ENCODE assay signal across 10 cellular contexts in the genomic region with DNA sequence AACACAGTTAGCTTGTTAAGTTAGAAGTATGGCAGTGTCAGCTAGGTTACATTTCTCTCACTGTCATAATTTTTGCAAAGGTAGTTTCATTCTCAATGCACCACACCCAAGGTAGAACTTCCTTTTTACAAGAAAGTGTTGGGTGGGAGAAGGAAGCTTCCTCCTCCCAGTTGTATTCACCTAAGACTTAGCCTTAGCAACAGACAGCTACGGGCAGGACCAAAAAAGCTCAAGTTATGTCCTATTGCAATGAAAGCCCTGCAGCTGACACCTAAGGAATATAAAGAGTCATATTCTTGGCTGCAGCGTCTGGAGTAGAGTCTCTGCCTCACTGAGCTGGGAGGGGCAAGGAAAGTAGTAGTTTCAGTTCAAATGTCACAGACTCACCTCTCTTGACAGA. TPM values are rescaled to one million over a fixed set of nuclear protein-coding genes. Genes with fewer than 3 reads are reported as not detected.
DNase-seq lines count a peak whose midpoint lies in the region; ATAC-seq, FAIRE-seq and TF ChIP-seq lines count a peak whose summit lies in the region.
"Had no signal": no experiment of that assay in that cellular context is flagged by ENCODE, and none has a peak within 500 bp of the region (broad histone marks: within the 10 kb centered on the region; RNA-seq: fewer than 3 reads in every experiment).

No MANE protein-coding gene starts in this region.

- ATAC-seq in HG03045 (IDR thresholded peaks at IDR 0.05; ENCODE audit: unreplicated experiment), result peak; percentile 74

- peak; percentile 83 for FAIRE-seq in GM19239 (lab: Jason Lieb, UNC)
- no peak for FAIRE-seq in D721Med (lab: Jason Lieb, UNC)

- peaks cover 47% of the 10 kb centered on the region for H3K4me1 Mint-ChIP-seq in activated T-helper 2 cell treated with anti-CD3 and anti-CD28 coated beads, Interferon-gamma antibody, Interleukin-2, Interleukin-4, amounts not matched to agents 10 μg/mL and 5 μg/mL and 100 μg/mL, durations not matched to agents 14 hours and 24 hours and 36 hours (ENCODE audit: low read depth)

- H3K27ac Mint-ChIP-seq in activated T-helper 2 cell treated with anti-CD3 and anti-CD28 coated beads, Interferon-gamma antibody, Interleukin-2, Interleukin-4, amounts not matched to agents 10 μg/mL and 5 μg/mL and 100 μg/mL, durations not matched to agents 14 hours and 24 hours and 36 hours, result peak overlapping the region; percentile 89

- no peak overlapping the region for H3K9ac ChIP-seq in BLaER1 treated with 17β-estradiol and CSF1 and Interleukin-3, amounts not matched to agents 10 nM and 100 nM
- no peak overlapping the region for H3K9ac ChIP-seq in neuronal stem cell (ENCODE audit: low read depth, low read length, poor library complexity)

- H3K4me1 ChIP-seq in BLaER1 treated with 17β-estradiol and CSF1 and Interleukin-3, amounts not matched to agents 10 nM and 100 nM, result peaks cover 24 to 32% (median 26%) of the 10 kb centered on the region in 10 experiments
- H3K4me1 ChIP-seq in neuronal stem cell (ENCODE audit: control insufficient read depth in 2 of 2, insufficient read depth in 1 of 2, low read depth in 1 of 2, low read length in 2 of 2), result peaks cover 0 to 3% of the 10 kb centered on the region in 2 donors

- H3K4me3 Mint-ChIP-seq in activated T-helper 2 cell treated with anti-CD3 and anti-CD28 coated beads, Interferon-gamma antibody, Interleukin-2, Interleukin-4, amounts not matched to agents 10 μg/mL and 5 μg/mL and 100 μg/mL, durations not matched to agents 14 hours and 24 hours and 36 hours (ENCODE audit: low read depth), result peak overlapping the region; percentile 42

- no peak overlapping the region for H3K18ac ChIP-seq in neuronal stem cell (ENCODE audit: low read length)

- no peak overlapping the region for H2BK15ac ChIP-seq in neuronal stem cell (ENCODE audit: low read length)

- no peaks in the 10 kb centered on the region for H3K27me3 ChIP-seq in BLaER1 treated with 17β-estradiol and CSF1 and Interleukin-3, amounts not matched to agents 10 nM and 100 nM
- peaks cover 0 to 7% (median 0%) of the 10 kb centered on the region in 3 experiments for H3K27me3 ChIP-seq in neuronal stem cell (ENCODE audit: control insufficient read depth in 3 of 3, insufficient read depth in 3 of 3, low read depth in 1 of 3, low read length in 3 of 3)
- H3K27me3 ChIP-seq: neutrophil had no signal

- peaks cover 0 to 8% (median 3%) of the 10 kb centered on the region in 11 experiments; a peak in 6 of 22 replicates for H3K9me3 ChIP-seq in BLaER1 treated with 17β-estradiol and CSF1 and Interleukin-3, amounts not matched to agents 10 nM and 100 nM (replicated peaks in 1 of 11)
- no peaks in the 10 kb centered on the region for H3K9me3 ChIP-seq in neuronal stem cell (replicated peaks in 1 of 2; ENCODE audit: control insufficient read depth in 2 of 2, insufficient read depth in 1 of 2, low read depth in 1 of 2, low read length in 2 of 2)
- H3K9me3 ChIP-seq: neutrophil had no signal

- no CpG with 5 or more reads among the region's 2 CpGs for WGBS in neuronal stem cell (ENCODE audit: extremely low coverage in 2 of 2, insufficient read length in 2 of 2, insufficient replicate concordance in 1 of 2), 2 donors

- H2BK5ac ChIP-seq in neuronal stem cell (ENCODE audit: low read length), result no peak overlapping the region

- no peaks in the 10 kb centered on the region for H3K36me3 ChIP-seq in BLaER1 treated with 17β-estradiol and CSF1 and Interleukin-3, amounts not matched to agents 10 nM and 100 nM
- H3K36me3 ChIP-seq in neuronal stem cell (replicated peaks in 1 of 2; ENCODE audit: control insufficient read depth in 2 of 2, insufficient read depth in 2 of 2, low read length in 2 of 2), result no peaks in the 10 kb centered on the region
- H3K36me3 ChIP-seq: neutrophil had no signal

- H3K27ac ChIP-seq in BLaER1 treated with 17β-estradiol and CSF1 and Interleukin-3, amounts not matched to agents 10 nM and 100 nM, result peak overlapping the region in 4 of 11 experiments; percentile 57 to 70 (median 62); a peak in 7 of 22 replicates
- H3K27ac ChIP-seq in neuronal stem cell (replicated peaks; ENCODE audit: low read length), result no peak overlapping the region
- H3K27ac ChIP-seq: neutrophil had no signal

- no peak for DNase-seq in GM19239 (ENCODE audit: insufficient read length, low spot score)
- no peak for DNase-seq in activated T-helper 2 cell treated with anti-CD3 and anti-CD28 coated beads, Interferon-gamma antibody, Interleukin-2, Interleukin-4, amounts not matched to agents 10 μg/mL and 5 μg/mL and 100 μg/mL, durations not matched to agents 14 hours and 24 hours and 36 hours (ENCODE audit: low spot score)
- no peak for DNase-seq in D721Med (ENCODE audit: insufficient read length, low spot score)
- DNase-seq in activated effector memory CD4-positive, alpha-beta T cell treated with Interleukin-2 at 50 U/mL for 16 hours, result no peak
- no peak for DNase-seq in neuronal stem cell (ENCODE audit: low spot score)
- no peak for DNase-seq in cortex of kidney (lab: John Stamatoyannopoulos, UW)
- DNase-seq: NCI-H774 had no signal

- H3K4me3 ChIP-seq in BLaER1 treated with 17β-estradiol and CSF1 and Interleukin-3, amounts not matched to agents 10 nM and 100 nM, result no peak overlapping the region
- no peak overlapping the region for H3K4me3 ChIP-seq in neuronal stem cell (ENCODE audit: low read length in 2 of 2)

- peak overlapping the region; percentile 49 to 79 (median 67); a peak in 19 of 22 replicates for H3K4me2 ChIP-seq in BLaER1 treated with 17β-estradiol and CSF1 and Interleukin-3, amounts not matched to agents 10 nM and 100 nM
- no peak overlapping the region for H3K4me2 ChIP-seq in neuronal stem cell (ENCODE audit: insufficient read depth, low read length, poor library complexity, severe bottlenecking)

- peaks cover 12% of the 10 kb centered on the region for H3K9me3 Mint-ChIP-seq in activated T-helper 2 cell treated with anti-CD3 and anti-CD28 coated beads, Interferon-gamma antibody, Interleukin-2, Interleukin-4, amounts not matched to agents 10 μg/mL and 5 μg/mL and 100 μg/mL, durations not matched to agents 14 hours and 24 hours and 36 hours

- H2BK120ac ChIP-seq in neuronal stem cell (ENCODE audit: low read depth, low read length), result no peak overlapping the region

- TF ChIP-seq CTCF in D721Med (IDR thresholded peaks at IDR 0.05; ENCODE audit: insufficient read depth, missing control alignments), result no peak

- H3K23ac ChIP-seq in neuronal stem cell (ENCODE audit: low read depth, low read length, poor library complexity), result no peak overlapping the region

- H2AFZ ChIP-seq in neuronal stem cell (ENCODE audit: low read length), result no peak overlapping the region

- no peak overlapping the region for H3K14ac ChIP-seq in neuronal stem cell (ENCODE audit: low read length)

- no peaks in the 10 kb centered on the region for H3K79me1 ChIP-seq in neuronal stem cell (ENCODE audit: low read depth, low read length)

- H2AK5ac ChIP-seq in neuronal stem cell (ENCODE audit: low read depth, low read length), result no peak overlapping the region

- H3K36me3 Mint-ChIP-seq in activated T-helper 2 cell treated with anti-CD3 and anti-CD28 coated beads, Interferon-gamma antibody, Interleukin-2, Interleukin-4, amounts not matched to agents 10 μg/mL and 5 μg/mL and 100 μg/mL, durations not matched to agents 14 hours and 24 hours and 36 hours (ENCODE audit: low read depth), result peaks cover 12% of the 10 kb centered on the region

- H3K4ac ChIP-seq in neuronal stem cell (ENCODE audit: low read length), result no peak overlapping the region

- H2BK12ac ChIP-seq in neuronal stem cell (ENCODE audit: low read length), result no peak overlapping the region

- no peak overlapping the region for H4K91ac ChIP-seq in neuronal stem cell (ENCODE audit: low read depth, low read length, poor library complexity)

- peaks cover 4% of the 10 kb centered on the region for H3K27me3 Mint-ChIP-seq in activated T-helper 2 cell treated with anti-CD3 and anti-CD28 coated beads, Interferon-gamma antibody, Interleukin-2, Interleukin-4, amounts not matched to agents 10 μg/mL and 5 μg/mL and 100 μg/mL, durations not matched to agents 14 hours and 24 hours and 36 hours (ENCODE audit: low read depth)

- no peak overlapping the region for H4K8ac ChIP-seq in neuronal stem cell (ENCODE audit: low read depth, low read length)

- H4K20me1 ChIP-seq in BLaER1 treated with 17β-estradiol and CSF1 and Interleukin-3, amounts not matched to agents 10 nM and 100 nM, result no peaks in the 10 kb centered on the region

- intact Hi-C loops in activated T-helper 2 cell treated with anti-CD3 and anti-CD28 coated beads, Interferon-gamma antibody, Interleukin-2, Interleukin-4, amounts not matched to agents 10 μg/mL and 5 μg/mL and 100 μg/mL, durations not matched to agents 14 hours and 24 hours and 36 hours (cut with micrococcal nuclease), result loop anchor here (1.0 to 2.0 kb wide), 3 partner anchors 33 to 165 kb away; no protein-coding TSS in a partner anchor

RNA-seq across cellular contexts. Expression of gene PRDM8, which starts 25.1 kb away (rescaled TPM):
- total RNA-seq in activated T-helper 2 cell treated with anti-CD3 and anti-CD28 coated beads, Interferon-gamma antibody, Interleukin-2, Interleukin-4, amounts not matched to agents 10 μg/mL and 5 μg/mL and 100 μg/mL, durations not matched to agents 14 hours and 24 hours and 36 hours, result 1.1 and 1.8 TPM in 2 replicates
- 0.08 TPM for polyA plus RNA-seq in neuronal stem cell (2013, experiment 1 of 2)
- 0.07 TPM for polyA plus RNA-seq in neuronal stem cell (2013, experiment 2 of 2)
